11 cellular contexts compared by ENCODE assay signal in genomic region chr15:75693501-75694240, GRCh38. TPM values are rescaled to one million over a fixed set of nuclear protein-coding genes. Genes with fewer than 3 reads are reported as not detected.
DNase-seq lines count a peak whose midpoint lies in the region; ATAC-seq and TF ChIP-seq lines count a peak whose summit lies in the region.
"Had no signal": no experiment of that assay in that cellular context is flagged by ENCODE, and none has a peak within 500 bp of the region (broad histone marks: within the 10 kb centered on the region; RNA-seq: fewer than 3 reads in every experiment).

No MANE protein-coding gene starts in this region.

- TF ChIP-seq CTCF in HFF-Myc (IDR thresholded peaks at IDR 0.05; ENCODE audit: low read depth, low read length, missing control alignments) = no peak
- TF ChIP-seq CTCF in WERI-Rb-1 (IDR thresholded peaks at IDR 0.05; ENCODE audit: low read depth, low read length) = no peak
- TF ChIP-seq CTCF in gastroesophageal sphincter (IDR thresholded peaks at IDR 0.05) = no peak
- TF ChIP-seq CTCF in stomach (IDR thresholded peaks at IDR 0.05) = no peak

- H3K36me3 ChIP-seq in WERI-Rb-1 (peaks cover 22% of the 10 kb centered on the region), gastroesophageal sphincter (peaks cover 0 to 41% of the 10 kb centered on the region in 2 donors), stomach (peaks cover 0 to 40% (median 20%) of the 10 kb centered on the region in 4 donors)
- H3K36me3 ChIP-seq: pancreas had no signal

- H3K9me3 ChIP-seq in WERI-Rb-1 (ENCODE audit: severe bottlenecking) = no peaks in the 10 kb centered on the region
- H3K9me3 ChIP-seq in gastroesophageal sphincter = no peaks in the 10 kb centered on the region
- no peaks in the 10 kb centered on the region for H3K9me3 ChIP-seq in stomach
- H3K9me3 ChIP-seq: pancreas had no signal

- no peak for TF ChIP-seq EP300 in gastroesophageal sphincter (IDR thresholded peaks at IDR 0.05)
- TF ChIP-seq EP300 in stomach (IDR thresholded peaks at IDR 0.05) = no peak

- intact Hi-C loops in stomach (cut with DNase I; ENCODE audit: low total_unique reads) = no loop called here

- H3K4me1 ChIP-seq in gastroesophageal sphincter = peaks cover 12 to 65% (median 52%) of the 10 kb centered on the region in 3 donors
- H3K4me1 ChIP-seq in stomach = peaks cover 24 to 57% (median 39%) of the 10 kb centered on the region in 4 donors

- H3K27ac ChIP-seq in WERI-Rb-1 = peak overlapping the region; percentile 98
- H3K27ac ChIP-seq in gastroesophageal sphincter = peak overlapping the region; percentile 68 to 98 (median 94)
- H3K27ac ChIP-seq in stomach = peak overlapping the region; percentile 9 to 94 (median 79)

- H3K27me3 ChIP-seq in WERI-Rb-1 (ENCODE audit: insufficient read depth, low read depth, severe bottlenecking) (no peaks in the 10 kb centered on the region), gastroesophageal sphincter (no peaks in the 10 kb centered on the region), stomach (peaks cover 0 to 3% (median 0%) of the 10 kb centered on the region in 3 donors)
- H3K27me3 ChIP-seq: pancreas had no signal

- DNase-seq in HFF-Myc (ENCODE audit: extremely low read depth, low read depth) (peak; percentile 90), WERI-Rb-1 (peak; percentile 96), stomach (no peak), NCI-H1436 treated with DMSO at 0.1 percent for 48 hours (lab: John Stamatoyannopoulos, UW) (no peak), NCI-H526 (lab: John Stamatoyannopoulos, UW) (no peak), DMS153 treated with DMSO at 0.1 percent for 48 hours (lab: John Stamatoyannopoulos, UW; ENCODE audit: unreplicated experiment) (no peak)
- DNase-seq: activated CD4-positive, alpha-beta T cell treated with anti-CD3 and anti-CD28 coated beads, Interleukin-2, amount 10 ng/mL, durations not matched to agents 7 days and 5 days; effector CD8-positive, alpha-beta T cell had no signal

- ATAC-seq in gastroesophageal sphincter = no peak
- no peak for ATAC-seq in HG03571 (IDR thresholded peaks at IDR 0.05; ENCODE audit: unreplicated experiment)

- peak overlapping the region; percentile 8; the same call in 1 of the 2 replicates for H3K4me3 ChIP-seq in HFF-Myc (replicated peaks; ENCODE audit: low read depth, low read length)
- H3K4me3 ChIP-seq in WERI-Rb-1 (ENCODE audit: low read depth, low read length) = peak overlapping the region; percentile 59
- no peak overlapping the region for H3K4me3 ChIP-seq in gastroesophageal sphincter
- no peak overlapping the region for H3K4me3 ChIP-seq in stomach
- H3K4me3 ChIP-seq: pancreas had no signal

- TF ChIP-seq POLR2A in gastroesophageal sphincter (IDR thresholded peaks at IDR 0.05) (no peak), stomach (IDR thresholded peaks at IDR 0.05) (no peak)

- no CpG with 5 or more reads among the region's 14 CpGs for WGBS in gastroesophageal sphincter (ENCODE audit: low coverage in 1 of 2), 2 donors
- 44 to 62% (median 55%) methylated on average over 9 to 14 of the region's 14 CpGs for WGBS in stomach, 5 donors

RNA-seq across cellular contexts. Expression of gene CSPG4, which starts 19.0 kb away (rescaled TPM):
- total RNA-seq in gastroesophageal sphincter = 100 to 1,000 TPM in 3 of 4 donors, 10 to 100 TPM in 1; 98.7 to 396 (median 151) TPM
- 10 to 100 TPM; 15.1 to 44.6 (median 28.1) TPM for total RNA-seq in stomach
- 10 to 100 TPM in 1 of 3 donors, 1 to 10 TPM in 2; 1.8 to 15.5 (median 3.1) TPM for polyA plus RNA-seq in stomach
- total RNA-seq: activated CD4-positive, alpha-beta T cell treated with anti-CD3 and anti-CD28 coated beads, Interleukin-2, amount 10 ng/mL, durations not matched to agents 7 days and 5 days had no signal

RNA-seq across cellular contexts. Expression of gene SNX33, which starts 46.0 kb away (rescaled TPM):
- total RNA-seq in gastroesophageal sphincter = 10 to 100 TPM; 32.8 to 51.5 (median 41.2) TPM
- 10 to 100 TPM; 12.5 to 36.8 (median 23.9) TPM for total RNA-seq in stomach
- polyA plus RNA-seq in stomach = 10 to 100 TPM; 11.0 to 15.6 (median 11.6) TPM

RNA-seq across cellular contexts. Expression of gene IMP3, which starts 53.6 kb away (rescaled TPM):
- total RNA-seq in gastroesophageal sphincter (10 to 100 TPM; 72.8 to 94.9 (median 85.5) TPM), stomach (100 to 1,000 TPM in 2 of 5 donors, 10 to 100 TPM in 2, 1 to 10 TPM in 1; 3.5 to 137 (median 39.8) TPM)
- 10 to 100 TPM; 67.4 to 98.7 (median 80.7) TPM for polyA plus RNA-seq in stomach

Comparison
In these comparisons a context has a peak if more than half of its experiments do, and no peak if none do; other contexts are left out.
1. DNase-seq: peak in HFF-Myc (single experiment) and WERI-Rb-1 (single experiment); none in stomach (single experiment), NCI-H1436 treated with DMSO at 0.1 percent for 48 hours (single experiment), NCI-H526 (0 of 2) and DMS153 treated with DMSO at 0.1 percent for 48 hours (single experiment).
2. H3K4me3 ChIP-seq: peak in HFF-Myc (single experiment) and WERI-Rb-1 (single experiment); none in gastroesophageal sphincter (0 of 2) and stomach (0 of 4).
3. Peak in every context shown above with its lines, with median percentiles within 50 percentile points of each other: H3K27ac ChIP-seq.